ENCODE assay signal across 13 cellular contexts in the genomic region with DNA sequence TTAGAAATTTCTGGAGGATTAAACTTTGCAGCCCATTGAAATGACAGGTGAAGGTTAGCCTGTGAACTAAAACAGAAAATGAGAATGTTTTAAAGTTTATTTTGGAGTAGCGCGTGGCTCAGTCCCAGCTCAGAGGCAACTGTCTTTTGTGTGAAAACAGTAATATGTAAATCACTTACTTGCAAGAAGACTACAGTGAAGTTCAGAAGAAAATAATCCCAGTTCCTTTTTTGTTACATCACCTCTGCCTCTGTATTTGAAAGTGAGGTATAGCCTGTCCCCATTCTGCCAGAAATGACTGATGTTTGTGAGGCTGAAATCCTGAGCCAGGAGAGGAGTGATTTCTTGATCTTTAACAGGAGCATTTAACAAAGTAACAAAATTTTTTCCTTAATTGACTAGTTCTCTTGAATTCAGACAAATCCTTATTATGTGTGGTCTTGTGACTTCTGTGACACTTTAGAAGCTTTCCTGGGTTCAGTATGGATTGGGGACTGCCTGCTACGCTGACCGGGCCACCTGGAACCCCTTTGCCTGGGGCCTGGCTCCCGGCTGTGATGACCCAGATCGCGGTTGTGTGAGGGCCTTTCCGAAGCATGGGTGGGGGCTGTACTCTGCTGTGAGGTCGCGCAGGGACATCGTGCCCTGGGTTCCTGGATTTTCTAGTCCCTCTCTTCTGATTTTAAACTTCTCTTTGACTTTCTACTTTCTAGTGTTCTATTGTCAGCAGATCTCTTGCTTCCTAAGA. TPM values are rescaled to one million over a fixed set of nuclear protein-coding genes. Genes with fewer than 3 reads are reported as not detected.
DNase-seq lines count a peak whose midpoint lies in the region; ATAC-seq and TF ChIP-seq lines count a peak whose summit lies in the region.
"Had no signal": no experiment of that assay in that cellular context is flagged by ENCODE, and none has a peak within 500 bp of the region (broad histone marks: within the 10 kb centered on the region; RNA-seq: fewer than 3 reads in every experiment).

No MANE protein-coding gene starts in this region.

- H3K27me3 ChIP-seq in upper lobe of left lung, result no peaks in the 10 kb centered on the region
- H3K27me3 ChIP-seq: esophagus muscularis mucosa had no signal

- H3K4me3 ChIP-seq in upper lobe of left lung, result no peak overlapping the region
- H3K4me3 ChIP-seq: esophagus muscularis mucosa had no signal

- H3K27me3 Mint-ChIP-seq in memory B cell (no peaks in the 10 kb centered on the region), progenitor cell of endocrine pancreas (no peaks in the 10 kb centered on the region)

- H3K36me3 Mint-ChIP-seq in memory B cell (peaks cover 24% of the 10 kb centered on the region), progenitor cell of endocrine pancreas (ENCODE audit: insufficient read depth) (peaks cover 11% of the 10 kb centered on the region)

- H3K4me1 Mint-ChIP-seq in memory B cell, result peaks cover 9% of the 10 kb centered on the region
- no peaks in the 10 kb centered on the region for H3K4me1 Mint-ChIP-seq in progenitor cell of endocrine pancreas (ENCODE audit: low read depth)

- ATAC-seq in GM19025 (IDR thresholded peaks at IDR 0.05; ENCODE audit: low read depth, unreplicated experiment) (peak; percentile 98), GM21723 (IDR thresholded peaks at IDR 0.05; ENCODE audit: unreplicated experiment) (peak; percentile 100), HG03159 (IDR thresholded peaks at IDR 0.05; ENCODE audit: unreplicated experiment) (peak; percentile 100), memory B cell (ENCODE audit: low read depth) (peak; percentile 55), upper lobe of left lung (ENCODE audit: low FRiP score in 2 of 2) (no peak)

- DNase-seq in memory B cell (ENCODE audit: low spot score in 2 of 2) (no peak), upper lobe of left lung (no peak), progenitor cell of endocrine pancreas (ENCODE audit: low spot score, unreplicated experiment) (no peak), NOMO-1 (lab: John Stamatoyannopoulos, UW; ENCODE audit: unreplicated experiment in 2 of 2) (no peak)
- DNase-seq: activated CD4-positive, alpha-beta T cell treated with anti-CD3 and anti-CD28 coated beads, Interleukin-2, amount 50 U/mL, for 1 hour; aorta had no signal

- H3K9me3 Mint-ChIP-seq in memory B cell, result no peaks in the 10 kb centered on the region
- H3K9me3 Mint-ChIP-seq in progenitor cell of endocrine pancreas (ENCODE audit: low read depth), result no peaks in the 10 kb centered on the region

- TF ChIP-seq CTCF in upper lobe of left lung (IDR thresholded peaks at IDR 0.05) (no peak), progenitor cell of endocrine pancreas (IDR thresholded peaks at IDR 0.05; ENCODE audit: unreplicated experiment) (no peak)

- TF ChIP-seq EP300 in upper lobe of left lung (IDR thresholded peaks at IDR 0.05), result no peak

- 88 to 91% methylated on average over 11 of the region's 11 CpGs for WGBS in upper lobe of left lung, 2 donors

- peaks cover 0 to 9% (median 3%) of the 10 kb centered on the region in 4 donors for H3K4me1 ChIP-seq in upper lobe of left lung

- peaks cover 7 to 41% (median 26%) of the 10 kb centered on the region in 4 donors for H3K36me3 ChIP-seq in upper lobe of left lung

- H3K27ac ChIP-seq in upper lobe of left lung, result no peak overlapping the region
- H3K27ac ChIP-seq: HL-60, parathyroid adenoma, RWPE1 had no signal

- TF ChIP-seq POLR2A in upper lobe of left lung (IDR thresholded peaks at IDR 0.05), result no peak

- H3K4me3 Mint-ChIP-seq in memory B cell (no peak overlapping the region), progenitor cell of endocrine pancreas (ENCODE audit: low read depth) (no peak overlapping the region)

- no peaks in the 10 kb centered on the region for H3K9me3 ChIP-seq in upper lobe of left lung
- H3K9me3 ChIP-seq: esophagus muscularis mucosa had no signal

- H3K27ac Mint-ChIP-seq in memory B cell, result peak overlapping the region; percentile 69
- no peak overlapping the region for H3K27ac Mint-ChIP-seq in progenitor cell of endocrine pancreas

RNA-seq across cellular contexts. Expression of a gene that starts 24.3 kb away (rescaled TPM):
- total RNA-seq in upper lobe of left lung (100 to 1,000 TPM in 2 of 6 donors, 10 to 100 TPM in 4; 68.1 to 307 (median 91.5) TPM), progenitor cell of endocrine pancreas (112 and 121 TPM in 2 replicates)

RNA-seq across cellular contexts. Expression of a gene that starts 26.1 kb away (rescaled TPM):
- 10 to 100 TPM; 17.6 to 39.8 (median 23.6) TPM for total RNA-seq in upper lobe of left lung
- 32.0 and 36.2 TPM in 2 replicates for total RNA-seq in progenitor cell of endocrine pancreas

Comparison
In these comparisons a context has a peak if more than half of its experiments do, and no peak if none do; other contexts are left out.
1. ATAC-seq: peak in GM19025 (single experiment), GM21723 (single experiment), HG03159 (single experiment) and memory B cell (single experiment); none in upper lobe of left lung (0 of 2).